Comparison of ENCODE assay signal across 18 cellular contexts in the genomic region with DNA sequence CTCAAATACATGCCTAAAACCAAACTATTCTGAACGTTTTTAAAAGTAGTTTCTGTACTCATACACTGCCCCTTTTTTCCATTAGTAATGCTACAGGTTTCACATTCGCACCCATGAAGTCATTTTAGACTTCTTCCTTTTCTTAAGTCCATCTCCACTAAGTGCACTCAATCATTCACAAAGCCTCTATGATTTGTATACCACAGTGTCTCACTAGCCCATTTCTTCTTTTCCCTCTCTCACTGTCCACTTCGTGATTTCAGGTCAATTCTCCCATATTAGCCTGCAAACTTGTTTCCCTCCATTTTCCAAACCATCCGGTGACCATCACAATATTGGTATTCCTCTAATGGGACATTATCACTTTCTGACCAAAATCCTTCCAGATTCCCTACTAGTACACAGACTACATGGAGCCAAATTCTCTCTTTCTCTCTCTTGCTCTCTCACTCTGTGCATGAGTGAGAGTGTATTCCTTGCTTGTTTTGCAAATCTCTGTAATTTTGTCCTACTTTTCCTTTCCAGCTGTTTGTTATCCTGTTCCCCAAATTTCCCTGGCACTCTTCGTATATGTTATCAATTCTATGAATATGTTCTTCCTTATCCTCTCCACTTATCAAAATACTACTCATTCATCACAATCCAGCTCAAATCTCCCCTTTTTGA. TPM values are rescaled to one million over a fixed set of nuclear protein-coding genes. Genes with fewer than 3 reads are reported as not detected.
DNase-seq lines count a peak whose midpoint lies in the region; ATAC-seq and TF ChIP-seq lines count a peak whose summit lies in the region.
"Had no signal": no experiment of that assay in that cellular context is flagged by ENCODE, and none has a peak within 500 bp of the region (broad histone marks: within the 10 kb centered on the region; RNA-seq: fewer than 3 reads in every experiment).

No MANE protein-coding gene starts in this region.

- TF ChIP-seq POLR2A in GM19099 (IDR thresholded peaks at IDR 0.05; ENCODE audit: extremely low read depth, insufficient read length, low read depth): peak; percentile 18

- no peaks in the 10 kb centered on the region for H3K36me3 Mint-ChIP-seq in CD14-positive monocyte
- H3K36me3 Mint-ChIP-seq in activated T-helper 1 cell treated with anti-CD3 and anti-CD28 coated beads, Interleukin-12 subunit alpha, Interleukin-12 subunit beta, Interleukin-2, Interleukin-4 antibody, amounts not matched to agents 30 ng/mL and 10 ng/mL and 1 ng/mL, durations not matched to agents 14 hours and 24 hours and 36 hours (ENCODE audit: low read depth): no peaks in the 10 kb centered on the region

- no peak for DNase-seq in CD14-positive monocyte (ENCODE audit: low spot score)
- no peak for DNase-seq in mammary epithelial cell
- no peak for DNase-seq in DMS153 (lab: John Stamatoyannopoulos, UW)
- no peak for DNase-seq in activated T-helper 1 cell treated with anti-CD3 and anti-CD28 coated beads, Interleukin-12 subunit alpha, Interleukin-12 subunit beta, Interleukin-2, Interleukin-4 antibody, amounts not matched to agents 30 ng/mL and 10 ng/mL and 1 ng/mL, durations not matched to agents 14 hours and 24 hours and 36 hours (ENCODE audit: low spot score)
- DNase-seq: effector CD4-positive, alpha-beta T cell; H9; heart left ventricle; islet precursor cell; NCI-H1436 treated with DMSO at 0.1 percent for 48 hours; NCI-H446; stimulated activated CD4-positive, alpha-beta T cell treated with anti-CD3 and anti-CD28 coated beads, Interleukin-15, amount 100 ng/mL, for 24 hours; T1000 had no signal

- H2AFZ ChIP-seq in mammary epithelial cell (ENCODE audit: low read depth, low read length): no peak overlapping the region

- 92% methylated on average over 5 of the region's 5 CpGs for WGBS in mammary epithelial cell (ENCODE audit: low coverage, missing lambda C conversion rate)

- in situ Hi-C loops in mammary epithelial cell (cut with MboI; ENCODE audit: low sequenced_read_pairs in 2 of 2): loop anchor here in 1 of 2 donors (10.0 kb wide), 1 partner anchor 145 kb away; no protein-coding TSS in a partner anchor

- peaks cover 0 to 3% (median 2%) of the 10 kb centered on the region in 7 donors for H3K9me3 Mint-ChIP-seq in CD14-positive monocyte
- H3K9me3 Mint-ChIP-seq in activated T-helper 1 cell treated with anti-CD3 and anti-CD28 coated beads, Interleukin-12 subunit alpha, Interleukin-12 subunit beta, Interleukin-2, Interleukin-4 antibody, amounts not matched to agents 30 ng/mL and 10 ng/mL and 1 ng/mL, durations not matched to agents 14 hours and 24 hours and 36 hours: no peaks in the 10 kb centered on the region
- H3K9me3 Mint-ChIP-seq: H9, neural crest cell had no signal

- no peak overlapping the region for H3K27ac ChIP-seq in mammary epithelial cell (ENCODE audit: insufficient read depth, low read depth, low read length)
- H3K27ac ChIP-seq: cardiac muscle cell, heart left ventricle had no signal

- no peak for TF ChIP-seq CTCF in CD14-positive monocyte (IDR thresholded peaks at IDR 0.05)
- no peak for TF ChIP-seq CTCF in mammary epithelial cell (conservative IDR thresholded peaks at IDR 0.05 in 1 of 2, IDR thresholded peaks at IDR 0.05 in 1 of 2; ENCODE audit: extremely low read depth in 1 of 2, insufficient read depth in 1 of 2, low read depth in 1 of 2, low read length in 2 of 2)

- H3K27ac Mint-ChIP-seq in CD14-positive monocyte: no peak overlapping the region
- no peak overlapping the region for H3K27ac Mint-ChIP-seq in activated T-helper 1 cell treated with anti-CD3 and anti-CD28 coated beads, Interleukin-12 subunit alpha, Interleukin-12 subunit beta, Interleukin-2, Interleukin-4 antibody, amounts not matched to agents 30 ng/mL and 10 ng/mL and 1 ng/mL, durations not matched to agents 14 hours and 24 hours and 36 hours
- H3K27ac Mint-ChIP-seq: H9 had no signal

- no peaks in the 10 kb centered on the region for H3K27me3 ChIP-seq in mammary epithelial cell (ENCODE audit: insufficient read depth, low read length)
- H3K27me3 ChIP-seq: heart left ventricle had no signal

- H3K79me2 ChIP-seq in mammary epithelial cell (ENCODE audit: insufficient read depth, low read length): peaks cover 19% of the 10 kb centered on the region

- no peak overlapping the region for H3K4me3 ChIP-seq in mammary epithelial cell (replicated peaks in 1 of 3; ENCODE audit: insufficient read depth in 1 of 3, low read depth in 2 of 3, low read length in 3 of 3)
- H3K4me3 ChIP-seq: cardiac muscle cell, heart left ventricle had no signal

- no peak overlapping the region for H3K4me3 Mint-ChIP-seq in CD14-positive monocyte
- H3K4me3 Mint-ChIP-seq in activated T-helper 1 cell treated with anti-CD3 and anti-CD28 coated beads, Interleukin-12 subunit alpha, Interleukin-12 subunit beta, Interleukin-2, Interleukin-4 antibody, amounts not matched to agents 30 ng/mL and 10 ng/mL and 1 ng/mL, durations not matched to agents 14 hours and 24 hours and 36 hours: no peak overlapping the region
- H3K4me3 Mint-ChIP-seq: H9, neural crest cell had no signal

- peak; percentile 42 for ATAC-seq in GM18499 (IDR thresholded peaks at IDR 0.05; ENCODE audit: insufficient read depth, unreplicated experiment)
- peak; percentile 29 for ATAC-seq in HG02571 (IDR thresholded peaks at IDR 0.05; ENCODE audit: unreplicated experiment)
- ATAC-seq in HG03565 (IDR thresholded peaks at IDR 0.05; ENCODE audit: unreplicated experiment): peak; percentile 27
- ATAC-seq: heart left ventricle had no signal

- H3K9me3 ChIP-seq in mammary epithelial cell (replicated peaks; ENCODE audit: insufficient read depth, low read length): no peaks in the 10 kb centered on the region
- H3K9me3 ChIP-seq: heart left ventricle had no signal

- no peaks in the 10 kb centered on the region for H3K36me3 ChIP-seq in mammary epithelial cell (ENCODE audit: insufficient read depth, low read length)
- H3K36me3 ChIP-seq: cardiac muscle cell, heart left ventricle had no signal

- CTCF ChIA-PET in mammary epithelial cell (lab: Charles Lee; ENCODE audit: low non-redundant PET): no interaction called here

- H3K4me2 ChIP-seq in mammary epithelial cell (ENCODE audit: insufficient read depth, low read depth, low read length): no peak overlapping the region

- no peak overlapping the region for H3K9ac ChIP-seq in mammary epithelial cell (ENCODE audit: insufficient read depth, low read length)

- dilution Hi-C loops in mammary epithelial cell (cut with HindIII; ENCODE audit: low sequenced_read_pairs): no loop called here

- peaks cover 40% of the 10 kb centered on the region for H3K4me1 ChIP-seq in mammary epithelial cell (ENCODE audit: insufficient read depth, low read length)

- H4K20me1 ChIP-seq in mammary epithelial cell (ENCODE audit: insufficient read depth, low read length): no peaks in the 10 kb centered on the region

- peaks cover 4 to 12% (median 11%) of the 10 kb centered on the region in 3 donors for H3K27me3 Mint-ChIP-seq in CD14-positive monocyte (ENCODE audit: low read depth in 3 of 3)
- peaks cover 44% of the 10 kb centered on the region for H3K27me3 Mint-ChIP-seq in activated T-helper 1 cell treated with anti-CD3 and anti-CD28 coated beads, Interleukin-12 subunit alpha, Interleukin-12 subunit beta, Interleukin-2, Interleukin-4 antibody, amounts not matched to agents 30 ng/mL and 10 ng/mL and 1 ng/mL, durations not matched to agents 14 hours and 24 hours and 36 hours (ENCODE audit: insufficient read depth)

- H3K4me1 Mint-ChIP-seq in CD14-positive monocyte: peaks cover 34% of the 10 kb centered on the region
- H3K4me1 Mint-ChIP-seq in activated T-helper 1 cell treated with anti-CD3 and anti-CD28 coated beads, Interleukin-12 subunit alpha, Interleukin-12 subunit beta, Interleukin-2, Interleukin-4 antibody, amounts not matched to agents 30 ng/mL and 10 ng/mL and 1 ng/mL, durations not matched to agents 14 hours and 24 hours and 36 hours (ENCODE audit: low read depth): peaks cover 16% of the 10 kb centered on the region

- BruUV-seq in mammary epithelial cell (replicated peaks; lab: Mats Ljungman, UMichigan): no TSS peak

- intact Hi-C loops in CD14-positive monocyte (cut with micrococcal nuclease): loop anchor here in 1 of 2 donors (5.0 kb wide), 2 partner anchors 62 to 142 kb away; no protein-coding TSS in a partner anchor
- intact Hi-C loops in mammary epithelial cell (cut with micrococcal nuclease): loop anchor here (5.0 kb wide), 2 partner anchors 53 to 288 kb away; no protein-coding TSS in a partner anchor
- intact Hi-C loops in activated T-helper 1 cell treated with anti-CD3 and anti-CD28 coated beads, Interleukin-12 subunit alpha, Interleukin-12 subunit beta, Interleukin-2, Interleukin-4 antibody, amounts not matched to agents 30 ng/mL and 10 ng/mL and 1 ng/mL, durations not matched to agents 14 hours and 24 hours and 36 hours (cut with micrococcal nuclease): loop anchor here (1.0 to 10.0 kb wide), 8 partner anchors 11 to 1355 kb away; partner anchors contain the start of gene POU2AF1

RNA-seq across cellular contexts. Expression of gene ZC3H12C, which starts 3.4 kb away (rescaled TPM):
- under 1 TPM; 0.47 to 0.73 TPM for polyA plus RNA-seq in CD14-positive monocyte
- total RNA-seq in mammary epithelial cell: 10 to 100 TPM; 16.0 to 26.9 TPM
- polyA plus RNA-seq in mammary epithelial cell: 14.0 TPM
- polyA minus RNA-seq in mammary epithelial cell: 22.2 TPM
- total RNA-seq in activated T-helper 1 cell treated with anti-CD3 and anti-CD28 coated beads, Interleukin-12 subunit alpha, Interleukin-12 subunit beta, Interleukin-2, Interleukin-4 antibody, amounts not matched to agents 30 ng/mL and 10 ng/mL and 1 ng/mL, durations not matched to agents 14 hours and 24 hours and 36 hours: 5.7 and 6.2 TPM in 2 replicates
